Comparison of ENCODE assay signal across 1 cellular context in genomic region chr1:54404263-54404662, GRCh38.
TF ChIP-seq lines count a peak whose summit lies in the region.

No MANE protein-coding gene starts in this region.

TF ChIP-seq in K562, 482 proteins besides CTCF, POLR2A, EP300 and RAD21 (continued from another document):
- TF ChIP-seq RB1 (IDR thresholded peaks at IDR 0.05; ENCODE audit: low read depth) (0 out of 2 replicates have a peak, but pooled peaks have one; percentile 7), ZNF224 (CRISPR knock-in tag; IDR thresholded peaks at IDR 0.05) (no peak), ELF4 (CRISPR knock-in tag; IDR thresholded peaks at IDR 0.05) (no peak), SP1 (CRISPR knock-in tag; IDR thresholded peaks at IDR 0.05) (no peak), ZNF24 (IDR thresholded peaks at IDR 0.05) (no peak), NR2F6 (CRISPR knock-in tag; IDR thresholded peaks at IDR 0.05) (no peak), HDGF (IDR thresholded peaks at IDR 0.05) (no peak), ZNF263 (CRISPR knock-in tag; IDR thresholded peaks at IDR 0.05; ENCODE audit: borderline replicate concordance) (no peak), TBP (optimal IDR thresholded peaks at IDR 0.05; ENCODE audit: low read depth, low read length) (peak; percentile 23), FOSL1 (tag; conservative IDR thresholded peaks at IDR 0.05) (0 out of 2 replicates have a peak, but pooled peaks have one; percentile 21), RFX1 (IDR thresholded peaks at IDR 0.05) (no peak)
- TF ChIP-seq, protein P1, sequence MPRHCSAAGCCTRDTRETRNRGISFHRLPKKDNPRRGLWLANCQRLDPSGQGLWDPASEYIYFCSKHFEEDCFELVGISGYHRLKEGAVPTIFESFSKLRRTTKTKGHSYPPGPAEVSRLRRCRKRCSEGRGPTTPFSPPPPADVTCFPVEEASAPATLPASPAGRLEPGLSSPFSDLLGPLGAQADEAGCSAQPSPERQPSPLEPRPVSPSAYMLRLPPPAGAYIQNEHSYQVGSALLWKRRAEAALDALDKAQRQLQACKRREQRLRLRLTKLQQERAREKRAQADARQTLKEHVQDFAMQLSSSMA (CRISPR knock-in tag; IDR thresholded peaks at IDR 0.05), result no peak
